ENCODE assay signal across 8 cellular contexts in the genomic region with DNA sequence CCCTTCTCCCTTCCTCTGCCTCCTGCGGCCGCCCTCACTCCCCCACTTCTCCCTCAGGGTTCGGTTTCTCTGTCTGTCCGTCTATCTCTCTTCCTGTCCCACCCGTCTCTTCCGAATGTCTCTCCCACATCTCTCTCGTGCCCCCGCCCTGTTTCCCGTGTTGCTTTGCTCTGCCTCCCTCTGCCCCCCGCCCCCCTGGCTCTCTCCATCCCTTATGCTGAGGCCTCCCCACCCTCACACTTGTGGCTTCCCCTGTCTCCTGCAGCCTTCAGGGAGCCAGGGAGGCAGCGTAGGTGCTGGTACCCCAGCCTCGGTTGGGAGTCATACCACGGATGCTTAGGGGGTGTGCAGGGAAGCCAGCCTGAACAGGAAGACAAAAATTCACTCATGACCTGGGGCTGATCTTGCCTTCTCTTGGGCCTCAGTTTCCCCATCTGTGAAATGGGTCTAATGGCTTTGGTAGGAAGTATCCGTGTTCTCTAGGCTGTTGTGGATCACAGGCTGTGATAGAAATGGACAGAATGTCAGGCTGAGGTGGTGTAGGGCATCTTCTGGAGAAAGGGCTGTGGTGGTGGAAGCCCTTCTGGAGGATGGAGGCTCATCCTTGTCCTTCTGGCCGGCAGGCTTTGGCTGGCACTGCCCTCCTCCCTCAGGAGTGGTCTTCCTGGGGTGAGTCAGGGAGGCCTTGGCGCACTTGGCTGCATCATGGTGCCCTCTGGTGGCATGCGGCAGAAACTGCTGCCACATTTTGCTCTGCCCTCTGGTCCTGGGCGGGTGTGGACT. TPM values are rescaled to one million over a fixed set of nuclear protein-coding genes. Genes with fewer than 3 reads are reported as not detected.
DNase-seq lines count a peak whose midpoint lies in the region; ATAC-seq, FAIRE-seq and TF ChIP-seq lines count a peak whose summit lies in the region.

No MANE protein-coding gene starts in this region.

- peaks cover 9% of the 10 kb centered on the region for H3K27me3 Mint-ChIP-seq in activated CD8-positive, alpha-beta T cell treated with anti-CD3 and anti-CD28 coated beads for 36 hours

- no peaks in the 10 kb centered on the region for H3K4me1 Mint-ChIP-seq in activated CD8-positive, alpha-beta T cell treated with anti-CD3 and anti-CD28 coated beads for 36 hours (ENCODE audit: low read depth)

- H3K27me3 ChIP-seq in BE2C (no peaks in the 10 kb centered on the region), H1 (replicated peaks in 1 of 4; ENCODE audit: control insufficient read depth in 3 of 4, extremely low read depth in 1 of 4, insufficient read depth in 3 of 4, low read length in 3 of 4) (no peaks in the 10 kb centered on the region)

- no peak overlapping the region for H2BK120ac ChIP-seq in H1 (replicated peaks; ENCODE audit: low read depth, low read length)

- no peaks in the 10 kb centered on the region for H3K9me3 Mint-ChIP-seq in activated CD8-positive, alpha-beta T cell treated with anti-CD3 and anti-CD28 coated beads for 36 hours

- no peak overlapping the region for H3K14ac ChIP-seq in H1 (ENCODE audit: insufficient read length)

- TF ChIP-seq RAD21 in H1 (IDR thresholded peaks at IDR 0.05 in 1 of 2, conservative IDR thresholded peaks at IDR 0.05 in 1 of 2; ENCODE audit: low read depth in 2 of 2, low read length in 2 of 2) = peak; percentile 98 to 99

- no peak overlapping the region for H2AK5ac ChIP-seq in H1 (ENCODE audit: low read depth, low read length)

- no peaks in the 10 kb centered on the region for H3K79me2 ChIP-seq in H1 (ENCODE audit: control insufficient read depth in 1 of 2, insufficient read depth in 2 of 2, low read length in 2 of 2)

- H3K4me1 ChIP-seq in BE2C (peaks cover 3% of the 10 kb centered on the region; the same call in 1 of the 2 replicates), H1 (replicated peaks in 1 of 4; ENCODE audit: control insufficient read depth in 3 of 4, insufficient read depth in 4 of 4, low read length in 3 of 4) (peaks cover 0 to 7% (median 1%) of the 10 kb centered on the region in 4 experiments; a peak in 2 of 7 replicates)

- no peak overlapping the region for H3K4me3 Mint-ChIP-seq in activated CD8-positive, alpha-beta T cell treated with anti-CD3 and anti-CD28 coated beads for 36 hours

- H3K27ac Mint-ChIP-seq in activated CD8-positive, alpha-beta T cell treated with anti-CD3 and anti-CD28 coated beads for 36 hours = no peak overlapping the region

- DNase-seq in BE2C (peak; percentile 66), HCEC 1CT (peak; percentile 58), NCI-H69 (lab: John Stamatoyannopoulos, UW) (peak; percentile 82), H1 (ENCODE audit: low read depth in 1 of 2, low spot score in 2 of 2) (peak; percentile 58 to 87), middle frontal gyrus (ENCODE audit: extremely low spot score, low spot score) (peak; percentile 41)
- peak; percentile 65 for DNase-seq in activated CD8-positive, alpha-beta T cell treated with anti-CD3 and anti-CD28 coated beads for 36 hours
- DNase-seq in stimulated activated CD8-positive, alpha-beta memory T cell treated with anti-CD3 and anti-CD28 coated beads, Interleukin-4, amount 100 ng/mL, for 24 hours (ENCODE audit: low read depth) = peak; percentile 40

- POLR2A ChIA-PET in activated CD8-positive, alpha-beta T cell treated with anti-CD3 and anti-CD28 coated beads for 36 hours (lab: Charles Lee) = interaction anchor here (1.3 kb wide), 1 partner anchor 95 kb away, joined by 3 read pairs; no protein-coding TSS in a partner anchor
- POLR2A ChIA-PET in H1 (lab: Charles Lee; ENCODE audit: partially characterized antibody) = interaction anchor here (0.7 to 2.2 kb wide), 7 partner anchors 15 to 122 kb away, joined by 3 to 8 read pairs (median 3); no protein-coding TSS in a partner anchor

- no peak overlapping the region for H2BK5ac ChIP-seq in H1 (ENCODE audit: low read depth, low read length)

- CTCF ChIA-PET in activated CD8-positive, alpha-beta T cell treated with anti-CD3 and anti-CD28 coated beads for 36 hours (lab: Charles Lee) = interaction anchor here (0.7 to 5.1 kb wide), 21 partner anchors 10 to 155 kb away, joined by 3 to 65 read pairs (median 4); partner anchors contain the start of gene FOXO6
- CTCF ChIA-PET in H1 (lab: Charles Lee; ENCODE audit: partially characterized antibody) = interaction anchor here (0.6 to 16.3 kb wide), 42 partner anchors 9 to 821 kb away, joined by 3 to 336 read pairs (median 6); partner anchors contain the start of gene FOXO6

- ATAC-seq in activated CD8-positive, alpha-beta T cell treated with anti-CD3 and anti-CD28 coated beads for 36 hours = peak; percentile 79
- no peak for ATAC-seq in HG02642 (IDR thresholded peaks at IDR 0.05; ENCODE audit: poor library complexity, unreplicated experiment)

- H3K4me3 ChIP-seq in BE2C (ENCODE audit: low read depth, low read length) (no peak overlapping the region), H1 (ENCODE audit: extremely low read depth in 1 of 4, insufficient read depth in 2 of 4, low read depth in 3 of 4, low read length in 4 of 4) (no peak overlapping the region)

- no peak overlapping the region for H3K4me2 ChIP-seq in H1 (ENCODE audit: insufficient read depth in 1 of 2, low read depth in 2 of 2, low read length in 2 of 2)

- no peak; a peak in 1 of 3 replicates for TF ChIP-seq EP300 in H1 (IDR thresholded peaks at IDR 0.05; ENCODE audit: borderline replicate concordance in 1 of 2, low read depth in 2 of 2, low read length in 2 of 2)

- 55% methylated on average over 9 of the region's 18 CpGs; no CpG with 5 or more reads in 1 of the 2 experiments for WGBS in H1 (ENCODE audit: extremely low coverage in 1 of 2, insufficient coverage in 1 of 2, insufficient read length in 1 of 2, insufficient replicate concordance in 2 of 2, low coverage in 1 of 2, low lambda C conversion rate in 2 of 2, missing lambda C conversion rate in 1 of 2), 2 experiments

- no peak overlapping the region for H3K23ac ChIP-seq in H1 (ENCODE audit: insufficient read length)

- H3K36me3 Mint-ChIP-seq in activated CD8-positive, alpha-beta T cell treated with anti-CD3 and anti-CD28 coated beads for 36 hours (ENCODE audit: low read depth) = no peaks in the 10 kb centered on the region

- H4K8ac ChIP-seq in H1 (ENCODE audit: extremely low read depth, insufficient read depth, low read length) = no peak overlapping the region

- H4K20me1 ChIP-seq in H1 (replicated peaks in 1 of 2; ENCODE audit: control insufficient read depth in 1 of 2, insufficient read depth in 2 of 2, low read length in 2 of 2) = no peaks in the 10 kb centered on the region

- H3K36me3 ChIP-seq in BE2C (no peaks in the 10 kb centered on the region), H1 (ENCODE audit: control insufficient read depth in 2 of 4, insufficient read depth in 4 of 4, low read length in 3 of 4) (no peaks in the 10 kb centered on the region)

- H3K9me3 ChIP-seq in BE2C (no peaks in the 10 kb centered on the region), H1 (ENCODE audit: insufficient read depth in 2 of 2, low read depth in 1 of 2, low read length in 1 of 2) (no peaks in the 10 kb centered on the region)

- intact Hi-C loops in activated CD8-positive, alpha-beta T cell treated with anti-CD3 and anti-CD28 coated beads for 36 hours (cut with micrococcal nuclease) = loop anchor here (2.0 to 5.0 kb wide), 3 partner anchors 94 to 148 kb away; no protein-coding TSS in a partner anchor

- no peak overlapping the region for H2BK20ac ChIP-seq in H1 (ENCODE audit: low read length)

- TF ChIP-seq CTCF in BE2C (IDR thresholded peaks at IDR 0.05; ENCODE audit: low read depth, low read length) (peak; percentile 80), H1 (IDR thresholded peaks at IDR 0.05; ENCODE audit: control extremely low read depth in 1 of 3, insufficient read depth in 1 of 3, low read depth in 1 of 3, low read length in 3 of 3) (peak; percentile 97 to 99 (median 98))
- TF ChIP-seq CTCF in activated CD8-positive, alpha-beta T cell treated with anti-CD3 and anti-CD28 coated beads for 36 hours (IDR thresholded peaks at IDR 0.05) = peak; percentile 94

- no peak overlapping the region for H4K5ac ChIP-seq in H1 (ENCODE audit: insufficient read length, low read depth, low read length)

- peak; percentile 70 for FAIRE-seq in H1 (lab: Jason Lieb, UNC)

- no peak overlapping the region for H2AFZ ChIP-seq in H1 (ENCODE audit: low read length)

- H2BK15ac ChIP-seq in H1 (ENCODE audit: low read length) = no peak overlapping the region

- H3K79me1 ChIP-seq in H1 (ENCODE audit: low read depth, low read length) = no peaks in the 10 kb centered on the region

- H3K9ac ChIP-seq in H1 (replicated peaks in 1 of 4; ENCODE audit: extremely low read depth in 1 of 4, low read depth in 3 of 4, low read length in 3 of 4) = no peak overlapping the region

- no peak overlapping the region for H3K27ac ChIP-seq in H1 (ENCODE audit: low read depth, low read length)

- no peak overlapping the region for H4K91ac ChIP-seq in H1 (replicated peaks; ENCODE audit: insufficient read length, low read length)

- H3K56ac ChIP-seq in H1 (replicated peaks; ENCODE audit: insufficient read length, low read depth, low read length) = no peak overlapping the region

- no peak overlapping the region for H3K18ac ChIP-seq in H1 (ENCODE audit: extremely low read depth, low read length)

- TF ChIP-seq POLR2A in H1 (IDR thresholded peaks at IDR 0.05; ENCODE audit: control extremely low read depth in 1 of 2, low read depth in 2 of 2, low read length in 2 of 2) = no peak

- no peaks in the 10 kb centered on the region for H3K23me2 ChIP-seq in H1 (ENCODE audit: low read depth, low read length)

- H3K4ac ChIP-seq in H1 (replicated peaks; ENCODE audit: insufficient read length, low read depth, low read length) = no peak overlapping the region

- no peak overlapping the region; the same call in 1 of the 2 replicates for H2BK12ac ChIP-seq in H1 (ENCODE audit: low read depth, low read length)

TF ChIP-seq in H1, 55 proteins besides CTCF, POLR2A, EP300 and RAD21 (continues in another document):
- TF ChIP-seq BRCA1 (IDR thresholded peaks at IDR 0.05; ENCODE audit: low read depth, low read length) (no peak), GABPA (IDR thresholded peaks at IDR 0.05; ENCODE audit: borderline replicate concordance, insufficient read depth, low read length) (peak; percentile 30; the same call in 1 of the 2 replicates), SIX5 (IDR thresholded peaks at IDR 0.05; ENCODE audit: low read depth, low read length) (no peak), POLR2AphosphoS5 (IDR thresholded peaks at IDR 0.05; ENCODE audit: low read depth, low read length) (no peak)

RNA-seq across cellular contexts. Expression of gene FOXO6, which starts 55.5 kb away (rescaled TPM):
- polyA plus RNA-seq in BE2C (2012; ENCODE audit: insufficient read depth, insufficient read length, low read depth) = 29.1 TPM
- total RNA-seq in activated CD8-positive, alpha-beta T cell treated with anti-CD3 and anti-CD28 coated beads for 36 hours = under 1 TPM; 0.49 to 0.68 TPM
- 3.0 and 3.8 TPM in 2 replicates for total RNA-seq in H1 (2021; fragmentation: NEBNext Ultra II Directional; extraction: Animal tissue kit (Norgen Biotek cat#: 25700))
- 0.59 and 1.2 TPM in 2 replicates for polyA plus RNA-seq in H1 (2011; rRNA removed)
- 0.52 TPM for polyA plus RNA-seq in H1 (2011; cell fraction: cytosol; rRNA removed)
- 1.8 TPM for polyA plus RNA-seq in H1 (2011; cell fraction: nucleus; rRNA removed)
- 2.2 to 4.1 TPM (median 3.4 TPM) in 4 replicates for polyA plus RNA-seq in H1 (2012, experiment 1 of 2)
- 1.4 TPM for polyA plus RNA-seq in H1 (2012, experiment 2 of 2)
- 1.9 TPM for polyA plus RNA-seq in H1 (2013, experiment 1 of 2)
- polyA plus RNA-seq in H1 (2013, experiment 2 of 2) = 1.8 TPM
- polyA minus RNA-seq in H1 (2011; rRNA and poly(A)+ RNA removed) = 0.27 and 0.54 TPM in 2 replicates
- 2.3 TPM for polyA minus RNA-seq in H1 (2011; cell fraction: cytosol; rRNA and poly(A)+ RNA removed)
- 2.8 TPM for polyA minus RNA-seq in H1 (2011; cell fraction: nucleus; rRNA and poly(A)+ RNA removed)
